Comparison of ENCODE assay signal across 8 cellular contexts in the genomic region with DNA sequence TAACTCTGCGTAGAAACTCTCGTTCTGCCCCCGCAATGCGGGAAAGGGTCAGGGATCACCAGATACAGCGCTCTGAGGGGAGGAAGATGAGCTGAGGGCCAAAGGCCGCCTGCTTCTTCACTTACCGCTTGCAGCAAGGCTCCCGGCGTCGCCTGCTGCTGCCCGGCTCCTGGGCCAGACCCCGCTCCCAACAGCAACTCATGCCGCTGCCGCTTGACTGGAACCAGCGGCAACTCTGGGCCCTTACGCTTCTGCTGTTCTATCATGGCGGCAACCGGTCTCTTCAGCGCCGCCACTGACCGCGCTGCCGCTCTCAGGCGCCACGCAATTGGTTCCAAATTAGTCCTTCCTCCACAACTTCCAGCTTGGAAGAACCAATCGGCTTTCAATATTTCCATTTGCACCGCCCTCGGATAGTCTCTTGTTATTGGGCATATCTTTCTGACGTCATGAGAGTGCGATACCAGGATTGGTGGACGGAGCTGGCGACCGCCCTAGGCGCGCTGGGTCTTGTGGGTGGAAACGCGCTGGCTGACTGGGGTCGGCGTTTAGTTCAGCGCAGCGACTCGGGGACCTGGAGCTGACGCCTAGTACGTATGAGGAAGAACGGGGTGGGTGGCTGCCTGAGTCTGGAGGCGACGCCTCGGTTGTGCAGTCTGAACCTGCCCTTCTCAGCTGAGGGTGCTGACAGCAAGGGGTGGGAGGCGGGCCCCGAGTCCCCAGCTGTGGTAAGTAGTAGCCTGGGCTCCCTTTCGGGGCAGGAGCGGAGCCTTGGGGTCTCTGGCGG. TPM values are rescaled to one million over a fixed set of nuclear protein-coding genes. Genes with fewer than 3 reads are reported as not detected.
DNase-seq lines count a peak whose midpoint lies in the region; ATAC-seq and TF ChIP-seq lines count a peak whose summit lies in the region.

A gene (minus strand): TSS at position 303 of the 787 bp plus-strand sequence. CDS start 37 bp downstream, at position 266.
A gene with protein sequence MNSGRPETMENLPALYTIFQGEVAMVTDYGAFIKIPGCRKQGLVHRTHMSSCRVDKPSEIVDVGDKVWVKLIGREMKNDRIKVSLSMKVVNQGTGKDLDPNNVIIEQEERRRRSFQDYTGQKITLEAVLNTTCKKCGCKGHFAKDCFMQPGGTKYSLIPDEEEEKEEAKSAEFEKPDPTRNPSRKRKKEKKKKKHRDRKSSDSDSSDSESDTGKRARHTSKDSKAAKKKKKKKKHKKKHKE (plus strand): TSS at position 547 of the 787 bp plus-strand sequence. CDS start 13,067 bp downstream, outside the sequence.

- no peaks in the 10 kb centered on the region for H3K27me3 ChIP-seq in thyroid gland

- POLR2A ChIA-PET in GM10248 (lab: Yijun Ruan, JAX): interaction anchor here (0.7 to 1.4 kb wide), 4 partner anchors 9 to 76 kb away, joined by 4 to 5 read pairs (median 4); a partner anchor contains a TSS

- DNase-seq in GM10248 (ENCODE audit: extremely low spot score) (peak; percentile 99), NCI-H1092 (lab: John Stamatoyannopoulos, UW) (peak; percentile 100), glutamatergic neuron (peak; percentile 92), osteocyte (ENCODE audit: extremely low spot score, unreplicated experiment) (peak; percentile 97), thyroid gland (peak; percentile 95 to 96)
- DNase-seq in activated naive CD8-positive, alpha-beta T cell treated with anti-CD3 and anti-CD28 coated beads for 36 hours: peak; percentile 95

- no peaks in the 10 kb centered on the region for H3K9me3 Mint-ChIP-seq in activated naive CD8-positive, alpha-beta T cell treated with anti-CD3 and anti-CD28 coated beads for 36 hours
- H3K9me3 Mint-ChIP-seq in glutamatergic neuron (ENCODE audit: unreplicated experiment): no peaks in the 10 kb centered on the region
- no peaks in the 10 kb centered on the region for H3K9me3 Mint-ChIP-seq in osteocyte (ENCODE audit: unreplicated experiment)

- H3K27me3 Mint-ChIP-seq in activated naive CD8-positive, alpha-beta T cell treated with anti-CD3 and anti-CD28 coated beads for 36 hours: no peaks in the 10 kb centered on the region
- H3K27me3 Mint-ChIP-seq in glutamatergic neuron (ENCODE audit: unreplicated experiment) (no peaks in the 10 kb centered on the region), osteocyte (ENCODE audit: unreplicated experiment) (no peaks in the 10 kb centered on the region)

- H3K36me3 ChIP-seq in thyroid gland: peaks cover 14 to 16% of the 10 kb centered on the region in 2 donors

- ATAC-seq in HG02588 (IDR thresholded peaks at IDR 0.05; ENCODE audit: unreplicated experiment) (peak; percentile 97), SK-N-SH treated with all-trans-retinoic acid at 6 μM for 48 hours (peak; percentile 98)

- peak within 1 kb of the TSS; percentile 68 to 99 (median 88) for H3K4me3 ChIP-seq in thyroid gland (replicated peaks in 1 of 3)

- peak; percentile 12 to 95 for TF ChIP-seq POLR2A in thyroid gland (IDR thresholded peaks at IDR 0.05)

- H3K27ac ChIP-seq in thyroid gland: peak within 1 kb of the TSS; percentile 35 to 84 (median 84)

- H3K4me1 ChIP-seq in thyroid gland: peaks cover 10 to 25% of the 10 kb centered on the region in 2 donors

- intact Hi-C loops in thyroid gland (cut with DNase I): loop anchor here (10.0 kb wide), 1 partner anchor 128 kb away; no protein-coding TSS in a partner anchor

- TF ChIP-seq CTCF in GM10248 (IDR thresholded peaks at IDR 0.05; ENCODE audit: control extremely low read depth, extremely low read depth, low read depth, missing control alignments): no peak
- TF ChIP-seq CTCF in glutamatergic neuron (IDR thresholded peaks at IDR 0.05; ENCODE audit: partially characterized antibody, unreplicated experiment): no peak
- peak; percentile 19 for TF ChIP-seq CTCF in osteocyte (IDR thresholded peaks at IDR 0.05)
- peak in 2 of 6 experiments; percentile 13 to 20 for TF ChIP-seq CTCF in thyroid gland (IDR thresholded peaks at IDR 0.05)

- 1% methylated on average over 32 to 52 of the region's 53 CpGs for WGBS in thyroid gland, 2 donors

- H3K9me3 ChIP-seq in thyroid gland: no peaks in the 10 kb centered on the region

- no peak within 1 kb of the TSS for H3K27ac Mint-ChIP-seq in activated naive CD8-positive, alpha-beta T cell treated with anti-CD3 and anti-CD28 coated beads for 36 hours
- peak within 1 kb of the TSS; percentile 20 for H3K27ac Mint-ChIP-seq in glutamatergic neuron (ENCODE audit: unreplicated experiment)
- H3K27ac Mint-ChIP-seq in osteocyte (ENCODE audit: unreplicated experiment): no peak within 1 kb of the TSS

- CTCF ChIA-PET in GM10248 (lab: Yijun Ruan, JAX): interaction anchor here (0.7 to 2.0 kb wide), 10 partner anchors 9 to 492 kb away, joined by 3 to 8 read pairs (median 4); no protein-coding TSS in a partner anchor

- peaks cover 23% of the 10 kb centered on the region for H3K36me3 Mint-ChIP-seq in activated naive CD8-positive, alpha-beta T cell treated with anti-CD3 and anti-CD28 coated beads for 36 hours
- no peaks in the 10 kb centered on the region for H3K36me3 Mint-ChIP-seq in glutamatergic neuron (ENCODE audit: unreplicated experiment)
- H3K36me3 Mint-ChIP-seq in osteocyte (ENCODE audit: unreplicated experiment): peaks cover 14% of the 10 kb centered on the region

- peaks cover 38% of the 10 kb centered on the region for H3K4me1 Mint-ChIP-seq in activated naive CD8-positive, alpha-beta T cell treated with anti-CD3 and anti-CD28 coated beads for 36 hours
- H3K4me1 Mint-ChIP-seq in glutamatergic neuron (ENCODE audit: low read depth, unreplicated experiment): peaks cover 14% of the 10 kb centered on the region
- peaks cover 13% of the 10 kb centered on the region for H3K4me1 Mint-ChIP-seq in osteocyte (ENCODE audit: unreplicated experiment)

- no peak within 1 kb of the TSS for H3K4me3 Mint-ChIP-seq in activated naive CD8-positive, alpha-beta T cell treated with anti-CD3 and anti-CD28 coated beads for 36 hours
- H3K4me3 Mint-ChIP-seq in glutamatergic neuron (ENCODE audit: unreplicated experiment) (no peak within 1 kb of the TSS), osteocyte (ENCODE audit: unreplicated experiment) (no peak within 1 kb of the TSS)

TF ChIP-seq in SK-N-SH treated with all-trans-retinoic acid at 6 μM for 48 hours, 23 proteins besides CTCF, POLR2A, EP300 and RAD21:
- TF ChIP-seq SNAI2 (CRISPR knock-in tag; IDR thresholded peaks at IDR 0.05) (0 out of 2 replicates have a peak, but pooled peaks have one; percentile 13), ZNF565 (CRISPR knock-in tag; conservative IDR thresholded peaks at IDR 0.05; ENCODE audit: low read depth) (no peak), ZC3H10 (CRISPR knock-in tag; IDR thresholded peaks at IDR 0.05) (no peak), ZFP30 (CRISPR knock-in tag; IDR thresholded peaks at IDR 0.05) (no peak), PPARA (CRISPR knock-in tag; IDR thresholded peaks at IDR 0.05; ENCODE audit: borderline replicate concordance) (no peak), TCF4 (CRISPR knock-in tag; IDR thresholded peaks at IDR 0.05; ENCODE audit: borderline replicate concordance) (no peak)
- TF ChIP-seq, protein P1, sequence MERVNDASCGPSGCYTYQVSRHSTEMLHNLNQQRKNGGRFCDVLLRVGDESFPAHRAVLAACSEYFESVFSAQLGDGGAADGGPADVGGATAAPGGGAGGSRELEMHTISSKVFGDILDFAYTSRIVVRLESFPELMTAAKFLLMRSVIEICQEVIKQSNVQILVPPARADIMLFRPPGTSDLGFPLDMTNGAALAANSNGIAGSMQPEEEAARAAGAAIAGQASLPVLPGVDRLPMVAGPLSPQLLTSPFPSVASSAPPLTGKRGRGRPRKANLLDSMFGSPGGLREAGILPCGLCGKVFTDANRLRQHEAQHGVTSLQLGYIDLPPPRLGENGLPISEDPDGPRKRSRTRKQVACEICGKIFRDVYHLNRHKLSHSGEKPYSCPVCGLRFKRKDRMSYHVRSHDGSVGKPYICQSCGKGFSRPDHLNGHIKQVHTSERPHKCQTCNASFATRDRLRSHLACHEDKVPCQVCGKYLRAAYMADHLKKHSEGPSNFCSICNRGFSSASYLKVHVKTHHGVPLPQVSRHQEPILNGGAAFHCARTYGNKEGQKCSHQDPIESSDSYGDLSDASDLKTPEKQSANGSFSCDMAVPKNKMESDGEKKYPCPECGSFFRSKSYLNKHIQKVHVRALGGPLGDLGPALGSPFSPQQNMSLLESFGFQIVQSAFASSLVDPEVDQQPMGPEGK (CRISPR knock-in tag; IDR thresholded peaks at IDR 0.05; ENCODE audit: borderline replicate concordance): no peak
TF ChIP-seq in SK-N-SH treated with all-trans-retinoic acid at 6 μM for 48 hours: peak in this region for 1.

RNA-seq across cellular contexts. Expression of the first gene that starts in this region (rescaled TPM):
- 100 to 1,000 TPM; 114 to 121 TPM for total RNA-seq in activated naive CD8-positive, alpha-beta T cell treated with anti-CD3 and anti-CD28 coated beads for 36 hours
- total RNA-seq in glutamatergic neuron (ENCODE audit: unreplicated experiment) (68.0 TPM), osteocyte (44.9 and 49.6 TPM in 2 replicates), thyroid gland (10 to 100 TPM; 39.2 to 63.3 (median 58.7) TPM)

RNA-seq across cellular contexts. Expression of the second gene that starts in this region (rescaled TPM):
- 10 to 100 TPM; 33.0 to 34.2 TPM for total RNA-seq in activated naive CD8-positive, alpha-beta T cell treated with anti-CD3 and anti-CD28 coated beads for 36 hours
- total RNA-seq in glutamatergic neuron (ENCODE audit: unreplicated experiment) (64.5 TPM), osteocyte (26.3 and 30.7 TPM in 2 replicates), thyroid gland (10 to 100 TPM; 20.0 to 29.8 (median 23.9) TPM)

Comparison
In these comparisons a context has a peak if more than half of its experiments do, and no peak if none do; other contexts are left out.
1. Peak in every context shown above with its lines: DNase-seq, ATAC-seq, H3K4me3 ChIP-seq and H3K27ac ChIP-seq.